In genomic region chr4:40916880-40917279, GRCh38 we compare ENCODE assay signal across 8 cellular contexts.
DNase-seq lines count a peak whose midpoint lies in the region; ATAC-seq and TF ChIP-seq lines count a peak whose summit lies in the region.

No MANE protein-coding gene starts in this region.

- H2AFZ ChIP-seq in MM.1S (ENCODE audit: low read length) = no peak overlapping the region

- H3K79me2 ChIP-seq in MM.1S (ENCODE audit: low read length) = no peaks in the 10 kb centered on the region

- DNase-seq in MM.1S (peak; percentile 33), islet precursor cell (peak; percentile 79), T1000 (lab: John Stamatoyannopoulos, UW) (no peak), SW480 (ENCODE audit: low spot score) (no peak)
- DNase-seq in stimulated activated naive CD8-positive, alpha-beta T cell treated with anti-CD3 and anti-CD28 coated beads, Interleukin-15, Interleukin-2, amounts not matched to agents 100 U/mL and 50 U/mL, for 24 hours = peak; percentile 64

- H3K9me3 ChIP-seq in MM.1S (replicated peaks; ENCODE audit: insufficient read depth, low read length) = no peaks in the 10 kb centered on the region

- H3K4me2 ChIP-seq in MM.1S (ENCODE audit: low read depth, low read length) = no peak overlapping the region

- H3K4me1 Mint-ChIP-seq in activated T-helper 17 cell treated with anti-CD3 and anti-CD28 coated beads, Interleukin-2, amount 50 U/mL, for 72 hours = peaks cover 20% of the 10 kb centered on the region

- no peak overlapping the region for H3K27ac ChIP-seq in MM.1S (ENCODE audit: low read length)

- peak; percentile 61 for ATAC-seq in GM21825 (IDR thresholded peaks at IDR 0.05; ENCODE audit: unreplicated experiment)
- ATAC-seq in activated T-helper 17 cell treated with anti-CD3 and anti-CD28 coated beads, Interleukin-2, amount 50 U/mL, for 72 hours (replicated peaks) = peak; percentile 57
- peak; percentile 79 for ATAC-seq in stimulated activated naive CD8-positive, alpha-beta T cell treated with anti-CD3 and anti-CD28 coated beads, Interleukin-15, Interleukin-2, amounts not matched to agents 100 U/mL and 50 U/mL, for 24 hours

- H3K4me3 Mint-ChIP-seq in activated T-helper 17 cell treated with anti-CD3 and anti-CD28 coated beads, Interleukin-2, amount 50 U/mL, for 72 hours = no peak overlapping the region

- H3K27me3 ChIP-seq in MM.1S (replicated peaks; ENCODE audit: insufficient read depth, low read length) = no peaks in the 10 kb centered on the region

- no peaks in the 10 kb centered on the region for H3K36me3 ChIP-seq in MM.1S (replicated peaks; ENCODE audit: insufficient read depth, low read length)

- H3K4me3 ChIP-seq in MM.1S (ENCODE audit: low read length) = no peak overlapping the region

- no peaks in the 10 kb centered on the region for H3K9me3 Mint-ChIP-seq in activated T-helper 17 cell treated with anti-CD3 and anti-CD28 coated beads, Interleukin-2, amount 50 U/mL, for 72 hours

- H3F3A ChIP-seq in MM.1S (ENCODE audit: insufficient read depth, low read length) = no peaks in the 10 kb centered on the region

- H3K27ac Mint-ChIP-seq in activated T-helper 17 cell treated with anti-CD3 and anti-CD28 coated beads, Interleukin-2, amount 50 U/mL, for 72 hours = no peak overlapping the region

- H3K36me3 Mint-ChIP-seq in activated T-helper 17 cell treated with anti-CD3 and anti-CD28 coated beads, Interleukin-2, amount 50 U/mL, for 72 hours (ENCODE audit: low read depth) = no peaks in the 10 kb centered on the region

- H3K27me3 Mint-ChIP-seq in activated T-helper 17 cell treated with anti-CD3 and anti-CD28 coated beads, Interleukin-2, amount 50 U/mL, for 72 hours = no peaks in the 10 kb centered on the region

- no peaks in the 10 kb centered on the region for H3K4me1 ChIP-seq in MM.1S (ENCODE audit: low read length)

- no peaks in the 10 kb centered on the region for H3K9me2 ChIP-seq in MM.1S (replicated peaks; ENCODE audit: insufficient read depth, low read length)

- peak; percentile 76 for TF ChIP-seq CTCF in GM12874 (IDR thresholded peaks at IDR 0.05; ENCODE audit: insufficient read depth, low read depth, low read length)
- peak; percentile 56 for TF ChIP-seq CTCF in MM.1S (IDR thresholded peaks at IDR 0.05; ENCODE audit: low read length)

- H4K20me1 ChIP-seq in MM.1S (ENCODE audit: insufficient read depth, low read length) = no peaks in the 10 kb centered on the region

- H3K9ac ChIP-seq in MM.1S (ENCODE audit: low read length) = no peak overlapping the region

Comparison
In these comparisons a context has a peak if more than half of its experiments do, and no peak if none do; other contexts are left out.
1. DNase-seq: peak in MM.1S (single experiment), islet precursor cell (single experiment) and stimulated activated naive CD8-positive, alpha-beta T cell treated with anti-CD3 and anti-CD28 coated beads, Interleukin-15, Interleukin-2, amounts not matched to agents 100 U/mL and 50 U/mL, for 24 hours (single experiment); none in T1000 (single experiment) and SW480 (single experiment).
2. Peak in every context shown above with its lines, with median percentiles within 50 percentile points of each other: ATAC-seq.